Comparison of ENCODE assay signal across 8 cellular contexts in genomic region chrX:135295238-135295943, GRCh38. TPM values are rescaled to one million over a fixed set of nuclear protein-coding genes. Genes with fewer than 3 reads are reported as not detected.
A peak's percentile ranks its signal among the peaks of the same experiment; 100 is the strongest.
DNase-seq lines count a peak whose midpoint lies in the region; ATAC-seq and TF ChIP-seq lines count a peak whose summit lies in the region.

No MANE protein-coding gene starts in this region.

- H3K4me2 ChIP-seq in DOHH2 (ENCODE audit: low read length) (peak overlapping the region; percentile 53), hepatocyte (peak overlapping the region; percentile 72)

- no peaks in the 10 kb centered on the region for H3K9me3 Mint-ChIP-seq in activated naive CD4-positive, alpha-beta T cell treated with anti-CD3 and anti-CD28 coated beads, Interleukin-2, amount 50 U/mL, for 24 hours

- H3K4me1 Mint-ChIP-seq in activated naive CD4-positive, alpha-beta T cell treated with anti-CD3 and anti-CD28 coated beads, Interleukin-2, amount 50 U/mL, for 24 hours: peaks cover 19% of the 10 kb centered on the region

- no peak overlapping the region for H2AFZ ChIP-seq in hepatocyte

- H3K36me3 ChIP-seq in DOHH2 (ENCODE audit: control insufficient read depth, low read length) (no peaks in the 10 kb centered on the region), hepatocyte (replicated peaks; ENCODE audit: insufficient read depth, low read depth) (peaks cover 3% of the 10 kb centered on the region)

- WGBS in hepatocyte (ENCODE audit: low lambda C conversion rate, missing lambda C conversion rate): 43% methylated on average over 26 of the region's 26 CpGs

- H3K4me1 ChIP-seq in DOHH2 (ENCODE audit: control insufficient read depth, low read length): no peaks in the 10 kb centered on the region
- no peaks in the 10 kb centered on the region for H3K4me1 ChIP-seq in hepatocyte (ENCODE audit: insufficient read depth)

- no peaks in the 10 kb centered on the region for H3K27me3 Mint-ChIP-seq in activated naive CD4-positive, alpha-beta T cell treated with anti-CD3 and anti-CD28 coated beads, Interleukin-2, amount 50 U/mL, for 24 hours

- peak; percentile 96 for ATAC-seq in GM21717 (IDR thresholded peaks at IDR 0.05; ENCODE audit: unreplicated experiment)

- H3K27ac ChIP-seq in DOHH2 (ENCODE audit: low read depth, low read length): no peak overlapping the region
- H3K27ac ChIP-seq in hepatocyte: no peak overlapping the region
- H3K27ac ChIP-seq in skin epidermis: peak overlapping the region in 2 of 21 experiments; percentile 25 to 50

- no peaks in the 10 kb centered on the region for H3K27me3 ChIP-seq in DOHH2 (ENCODE audit: control insufficient read depth, low read length)
- no peaks in the 10 kb centered on the region for H3K27me3 ChIP-seq in hepatocyte

- H3K9me3 ChIP-seq in DOHH2 (ENCODE audit: control insufficient read depth, insufficient read depth, low read length) (no peaks in the 10 kb centered on the region), hepatocyte (ENCODE audit: low read depth) (peaks cover 10% of the 10 kb centered on the region)

- H3K27ac Mint-ChIP-seq in activated naive CD4-positive, alpha-beta T cell treated with anti-CD3 and anti-CD28 coated beads, Interleukin-2, amount 50 U/mL, for 24 hours: peak overlapping the region; percentile 82

- peak; percentile 73 for DNase-seq in NCI-H69 (lab: John Stamatoyannopoulos, UW)
- DNase-seq in hepatocyte (ENCODE audit: low spot score): peak; percentile 54
- DNase-seq in mesenteric fat pad (ENCODE audit: low spot score): no peak
- no peak for DNase-seq in NAMALWA (ENCODE audit: low spot score)

- no peaks in the 10 kb centered on the region for H3K9me2 ChIP-seq in DOHH2 (replicated peaks; ENCODE audit: control insufficient read depth, low read length)
- no peaks in the 10 kb centered on the region for H3K9me2 ChIP-seq in hepatocyte (replicated peaks; ENCODE audit: insufficient read depth)

- no peak for TF ChIP-seq CTCF in DOHH2 (IDR thresholded peaks at IDR 0.05; ENCODE audit: low read depth, low read length, poor library complexity, severe bottlenecking)
- TF ChIP-seq CTCF in hepatocyte (IDR thresholded peaks at IDR 0.05; ENCODE audit: poor library complexity): peak; percentile 5

- H4K20me1 ChIP-seq in DOHH2 (ENCODE audit: control insufficient read depth, insufficient read depth, low read depth, low read length): no peaks in the 10 kb centered on the region
- H4K20me1 ChIP-seq in hepatocyte (ENCODE audit: insufficient read depth, poor library complexity, severe bottlenecking): no peaks in the 10 kb centered on the region

- H3K36me3 Mint-ChIP-seq in activated naive CD4-positive, alpha-beta T cell treated with anti-CD3 and anti-CD28 coated beads, Interleukin-2, amount 50 U/mL, for 24 hours: peaks cover 20% of the 10 kb centered on the region

- H3K4me3 Mint-ChIP-seq in activated naive CD4-positive, alpha-beta T cell treated with anti-CD3 and anti-CD28 coated beads, Interleukin-2, amount 50 U/mL, for 24 hours: peak overlapping the region; percentile 91

- H3F3A ChIP-seq in DOHH2 (ENCODE audit: control insufficient read depth, insufficient read depth): no peaks in the 10 kb centered on the region

- H3K79me2 ChIP-seq in DOHH2 (ENCODE audit: control insufficient read depth, low read length) (no peaks in the 10 kb centered on the region), hepatocyte (no peaks in the 10 kb centered on the region)

- peak overlapping the region; percentile 60 for H3K4me3 ChIP-seq in DOHH2 (ENCODE audit: low read length)
- no peak overlapping the region for H3K4me3 ChIP-seq in hepatocyte
- H3K4me3 ChIP-seq in skin epidermis: peak overlapping the region in 6 of 7 experiments; percentile 5 to 27 (median 16)

RNA-seq across cellular contexts. Expression of gene ETDC, which starts 13.9 kb away (rescaled TPM):
- not detected in 2 replicates for total RNA-seq in hepatocyte
- not detected in 2 replicates for polyA plus RNA-seq in hepatocyte
- total RNA-seq in mesenteric fat pad: not detected

RNA-seq across cellular contexts. Expression of gene ETDA, which starts 43.5 kb away (rescaled TPM):
- total RNA-seq in hepatocyte (not detected in 2 replicates), mesenteric fat pad (not detected)
- 0.49 TPM in 1 of 2 replicates, not detected in the other for polyA plus RNA-seq in hepatocyte

RNA-seq across cellular contexts. Expression of gene ZNF75D, which starts 48.5 kb away (rescaled TPM):
- total RNA-seq in hepatocyte (8.7 and 8.8 TPM in 2 replicates), mesenteric fat pad (6.9 TPM)
- 4.9 and 5.4 TPM in 2 replicates for polyA plus RNA-seq in hepatocyte

RNA-seq across cellular contexts. Expression of gene ZNF449, which starts 49.2 kb away (rescaled TPM):
- total RNA-seq in hepatocyte (5.5 and 7.3 TPM in 2 replicates), mesenteric fat pad (6.9 TPM)
- polyA plus RNA-seq in hepatocyte: 4.3 TPM in 2 replicates

Comparison
In these comparisons a context has a peak if more than half of its experiments do, and no peak if none do; other contexts are left out.
1. DNase-seq: peak in NCI-H69 (single experiment) and hepatocyte (single experiment); none in mesenteric fat pad (single experiment) and NAMALWA (single experiment).